ENCODE assay signal across 1 cellular context in genomic region chr6:163259689-163260088, GRCh38.
TF ChIP-seq lines count a peak whose summit lies in the region.

No MANE protein-coding gene starts in this region.

TF ChIP-seq in HepG2, 621 proteins besides CTCF, POLR2A, EP300 and RAD21:
- TF ChIP-seq ZNF264 (CRISPR knock-in tag; IDR thresholded peaks at IDR 0.05) (no peak), ZNF549 (CRISPR knock-in tag; IDR thresholded peaks at IDR 0.05) (no peak), PATZ1 (CRISPR knock-in tag; IDR thresholded peaks at IDR 0.05) (no peak), ZNF18 (CRISPR knock-in tag; IDR thresholded peaks at IDR 0.05; ENCODE audit: insufficient replicate concordance) (no peak), ZFP62 (CRISPR knock-in tag; IDR thresholded peaks at IDR 0.05) (no peak), CCDC6 (CRISPR knock-in tag; IDR thresholded peaks at IDR 0.05) (no peak), ZNF136 (CRISPR knock-in tag; IDR thresholded peaks at IDR 0.05; ENCODE audit: low read depth) (no peak), ZUFSP (CRISPR knock-in tag; IDR thresholded peaks at IDR 0.05; ENCODE audit: borderline replicate concordance) (no peak), NR0B2 (CRISPR knock-in tag; IDR thresholded peaks at IDR 0.05) (no peak), AHR (CRISPR knock-in tag; IDR thresholded peaks at IDR 0.05) (no peak), U2AF2 (IDR thresholded peaks at IDR 0.05; ENCODE audit: low read depth, low read length) (no peak), TIGD3 (CRISPR knock-in tag; IDR thresholded peaks at IDR 0.05; ENCODE audit: borderline replicate concordance) (no peak), ZNF770 (CRISPR knock-in tag; IDR thresholded peaks at IDR 0.05) (no peak), ZC3H13 (CRISPR knock-in tag; IDR thresholded peaks at IDR 0.05) (no peak), SMC3 (IDR thresholded peaks at IDR 0.05; ENCODE audit: low read length) (no peak), ZNF333 (CRISPR knock-in tag; IDR thresholded peaks at IDR 0.05; ENCODE audit: borderline replicate concordance) (no peak), ZNF788 (CRISPR knock-in tag; IDR thresholded peaks at IDR 0.05; ENCODE audit: borderline replicate concordance) (no peak), SRSF1 (optimal IDR thresholded peaks at IDR 0.05; ENCODE audit: low read depth, low read length) (no peak)
